In genomic region chr14:105303949-105304348, GRCh38 we compare ENCODE assay signal across 2 cellular contexts.
TF ChIP-seq lines count a peak whose summit lies in the region.

No MANE protein-coding gene starts in this region.

TF ChIP-seq in HCT116, 20 proteins besides CTCF, POLR2A, EP300 and RAD21 (continued from another document):
- TF ChIP-seq SRF (IDR thresholded peaks at IDR 0.05; ENCODE audit: low read depth) = no peak
- no peak for TF ChIP-seq JUND (IDR thresholded peaks at IDR 0.05)

TF ChIP-seq in WTC11, 78 proteins besides CTCF, POLR2A, EP300 and RAD21 (continued from another document):
- TF ChIP-seq FOXJ3 (CRISPR knock-in tag; IDR thresholded peaks at IDR 0.05; ENCODE audit: borderline replicate concordance) (no peak), ZNF121 (CRISPR knock-in tag; IDR thresholded peaks at IDR 0.05) (peak; percentile 54; the same call in 1 of the 2 replicates)
